ENCODE assay signal across 8 cellular contexts in the genomic region with DNA sequence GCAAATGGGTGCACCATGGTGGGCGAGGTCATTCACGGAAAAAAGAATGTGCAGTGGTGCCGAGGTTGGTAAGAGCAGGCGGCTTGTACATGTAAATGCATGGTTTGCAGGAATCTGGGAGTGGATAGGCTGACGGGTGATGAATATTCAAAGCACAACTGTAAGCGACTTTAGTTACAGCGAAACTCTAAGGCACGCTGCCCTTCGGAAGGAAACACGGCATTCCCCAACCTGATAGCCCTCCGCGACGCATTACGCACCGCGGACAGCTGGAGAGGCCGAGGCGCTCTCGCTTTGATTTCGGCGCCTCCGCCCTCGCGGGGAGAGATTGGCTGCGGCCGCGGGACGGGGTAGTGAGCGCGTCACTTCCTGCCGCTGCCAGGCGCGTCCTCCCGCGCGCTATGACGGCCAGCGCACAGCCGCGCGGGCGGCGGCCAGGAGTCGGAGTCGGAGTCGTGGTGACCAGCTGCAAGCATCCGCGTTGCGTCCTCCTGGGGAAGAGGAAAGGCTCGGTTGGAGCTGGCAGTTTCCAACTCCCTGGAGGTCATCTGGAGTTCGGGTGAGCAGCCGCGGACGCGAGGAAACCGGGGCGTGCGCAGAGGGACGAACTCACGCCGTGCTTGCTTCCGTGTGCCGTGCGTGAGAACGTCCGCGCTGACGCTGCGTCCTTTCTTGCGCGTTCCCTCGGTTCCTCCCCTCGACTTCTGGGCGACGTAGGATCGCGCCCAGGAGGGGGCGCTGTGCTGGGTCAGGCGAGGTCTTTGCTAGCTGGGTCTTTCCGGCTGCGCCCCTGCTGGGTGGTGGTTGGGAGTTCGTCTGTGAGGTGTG. TPM values are rescaled to one million over a fixed set of nuclear protein-coding genes. Genes with fewer than 3 reads are reported as not detected.
DNase-seq lines count a peak whose midpoint lies in the region; ATAC-seq and TF ChIP-seq lines count a peak whose summit lies in the region.

A gene (plus strand): TSS at position 381 of the 828 bp plus-strand sequence. CDS start 21 bp downstream, at position 402.

- TF ChIP-seq CTCF in epithelial cell of esophagus (IDR thresholded peaks at IDR 0.05; ENCODE audit: insufficient read depth, low read depth, low read length, missing control alignments) (peak; percentile 99), mucosa of descending colon (IDR thresholded peaks at IDR 0.05) (peak; percentile 98)

- ATAC-seq in GM21576 (IDR thresholded peaks at IDR 0.05; ENCODE audit: unreplicated experiment) (peak; percentile 94), mucosa of descending colon (peak; percentile 97)

- peak; percentile 42; the same call in 1 of the 2 replicates for TF ChIP-seq RAD21 in Ishikawa (IDR thresholded peaks at IDR 0.05; ENCODE audit: low read depth)

- peak; percentile 84 for DNase-seq in DMS53 treated with DMSO at 0.1 percent for 48 hours (lab: John Stamatoyannopoulos, UW; ENCODE audit: unreplicated experiment)
- peak; percentile 58 for DNase-seq in OCI-M2 (lab: John Stamatoyannopoulos, UW; ENCODE audit: unreplicated experiment)
- DNase-seq in activated T-cell treated with anti-CD3 and anti-CD28 coated beads for 4 hours, result peak; percentile 89
- DNase-seq in epithelial cell of esophagus (ENCODE audit: low read depth), result peak; percentile 96
- DNase-seq in mucosa of descending colon, result peak; percentile 96
- DNase-seq in stimulated activated CD8-positive, alpha-beta memory T cell treated with anti-CD3 and anti-CD28 coated beads, Interleukin-4, amount 100 ng/mL, for 24 hours (ENCODE audit: low read depth), result peak; percentile 87

- intact Hi-C loops in mucosa of descending colon (cut with DNase I, micrococcal nuclease), result no loop called here

- H3K36me3 ChIP-seq in mucosa of descending colon (ENCODE audit: low read depth), result no peaks in the 10 kb centered on the region

- H3K4me3 ChIP-seq in epithelial cell of esophagus (ENCODE audit: low read length) (peak within 1 kb of the TSS; percentile 82), mucosa of descending colon (peak within 1 kb of the TSS; percentile 31)

- H3K4me1 ChIP-seq in mucosa of descending colon (ENCODE audit: low read depth), result peaks cover 12% of the 10 kb centered on the region

- no peak for TF ChIP-seq EP300 in Ishikawa (IDR thresholded peaks at IDR 0.05; ENCODE audit: borderline replicate concordance)

- H3K9me3 ChIP-seq in mucosa of descending colon, result peaks cover 5% of the 10 kb centered on the region

TF ChIP-seq in Ishikawa, 13 proteins besides CTCF, POLR2A, EP300 and RAD21:
- TF ChIP-seq, protein P1, sequence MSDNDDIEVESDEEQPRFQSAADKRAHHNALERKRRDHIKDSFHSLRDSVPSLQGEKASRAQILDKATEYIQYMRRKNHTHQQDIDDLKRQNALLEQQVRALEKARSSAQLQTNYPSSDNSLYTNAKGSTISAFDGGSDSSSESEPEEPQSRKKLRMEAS (IDR thresholded peaks at IDR 0.05), result peak; percentile 88; the same call in 1 of the 2 replicates
- TF ChIP-seq, protein P2, sequence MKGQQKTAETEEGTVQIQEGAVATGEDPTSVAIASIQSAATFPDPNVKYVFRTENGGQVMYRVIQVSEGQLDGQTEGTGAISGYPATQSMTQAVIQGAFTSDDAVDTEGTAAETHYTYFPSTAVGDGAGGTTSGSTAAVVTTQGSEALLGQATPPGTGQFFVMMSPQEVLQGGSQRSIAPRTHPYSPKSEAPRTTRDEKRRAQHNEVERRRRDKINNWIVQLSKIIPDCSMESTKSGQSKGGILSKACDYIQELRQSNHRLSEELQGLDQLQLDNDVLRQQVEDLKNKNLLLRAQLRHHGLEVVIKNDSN (IDR thresholded peaks at IDR 0.05), result 0 out of 2 replicates have a peak, but pooled peaks have one; percentile 5
- TF ChIP-seq TAF1 (IDR thresholded peaks at IDR 0.05; ENCODE audit: low read depth) (peak; percentile 80), ZBTB7A (IDR thresholded peaks at IDR 0.05; ENCODE audit: low read depth) (peak; percentile 25; the same call in 1 of the 2 replicates), YY1 (IDR thresholded peaks at IDR 0.05; ENCODE audit: low read depth) (peak; percentile 46; the same call in 1 of the 2 replicates), EGR1 (IDR thresholded peaks at IDR 0.05) (peak; percentile 23; the same call in 1 of the 2 replicates), TCF12 (IDR thresholded peaks at IDR 0.05; ENCODE audit: low read depth) (peak; percentile 35; the same call in 1 of the 2 replicates), CEBPB (IDR thresholded peaks at IDR 0.05) (peak; percentile 36; the same call in 1 of the 2 replicates), TEAD4 (IDR thresholded peaks at IDR 0.05) (peak; percentile 71), FOXM1 (IDR thresholded peaks at IDR 0.05; ENCODE audit: borderline replicate concordance, low read depth) (peak; percentile 42; the same call in 1 of the 2 replicates), CREB1 (IDR thresholded peaks at IDR 0.05; ENCODE audit: low read depth) (peak; percentile 80), NFIC (IDR thresholded peaks at IDR 0.05) (no peak; the same call in 1 of the 2 replicates)
- TF ChIP-seq, protein P3, sequence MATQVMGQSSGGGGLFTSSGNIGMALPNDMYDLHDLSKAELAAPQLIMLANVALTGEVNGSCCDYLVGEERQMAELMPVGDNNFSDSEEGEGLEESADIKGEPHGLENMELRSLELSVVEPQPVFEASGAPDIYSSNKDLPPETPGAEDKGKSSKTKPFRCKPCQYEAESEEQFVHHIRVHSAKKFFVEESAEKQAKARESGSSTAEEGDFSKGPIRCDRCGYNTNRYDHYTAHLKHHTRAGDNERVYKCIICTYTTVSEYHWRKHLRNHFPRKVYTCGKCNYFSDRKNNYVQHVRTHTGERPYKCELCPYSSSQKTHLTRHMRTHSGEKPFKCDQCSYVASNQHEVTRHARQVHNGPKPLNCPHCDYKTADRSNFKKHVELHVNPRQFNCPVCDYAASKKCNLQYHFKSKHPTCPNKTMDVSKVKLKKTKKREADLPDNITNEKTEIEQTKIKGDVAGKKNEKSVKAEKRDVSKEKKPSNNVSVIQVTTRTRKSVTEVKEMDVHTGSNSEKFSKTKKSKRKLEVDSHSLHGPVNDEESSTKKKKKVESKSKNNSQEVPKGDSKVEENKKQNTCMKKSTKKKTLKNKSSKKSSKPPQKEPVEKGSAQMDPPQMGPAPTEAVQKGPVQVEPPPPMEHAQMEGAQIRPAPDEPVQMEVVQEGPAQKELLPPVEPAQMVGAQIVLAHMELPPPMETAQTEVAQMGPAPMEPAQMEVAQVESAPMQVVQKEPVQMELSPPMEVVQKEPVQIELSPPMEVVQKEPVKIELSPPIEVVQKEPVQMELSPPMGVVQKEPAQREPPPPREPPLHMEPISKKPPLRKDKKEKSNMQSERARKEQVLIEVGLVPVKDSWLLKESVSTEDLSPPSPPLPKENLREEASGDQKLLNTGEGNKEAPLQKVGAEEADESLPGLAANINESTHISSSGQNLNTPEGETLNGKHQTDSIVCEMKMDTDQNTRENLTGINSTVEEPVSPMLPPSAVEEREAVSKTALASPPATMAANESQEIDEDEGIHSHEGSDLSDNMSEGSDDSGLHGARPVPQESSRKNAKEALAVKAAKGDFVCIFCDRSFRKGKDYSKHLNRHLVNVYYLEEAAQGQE (IDR thresholded peaks at IDR 0.05; ENCODE audit: low read depth), result no peak

RNA-seq across cellular contexts. Expression of the gene that starts here (rescaled TPM):
- total RNA-seq in mucosa of descending colon, result 10 to 100 TPM; 17.9 to 25.4 (median 21.6) TPM

Comparison
In these comparisons a context has a peak if more than half of its experiments do, and no peak if none do; other contexts are left out.
1. Peak in every context shown above with its lines: DNase-seq, ATAC-seq and H3K4me3 ChIP-seq.